In the genomic region with DNA sequence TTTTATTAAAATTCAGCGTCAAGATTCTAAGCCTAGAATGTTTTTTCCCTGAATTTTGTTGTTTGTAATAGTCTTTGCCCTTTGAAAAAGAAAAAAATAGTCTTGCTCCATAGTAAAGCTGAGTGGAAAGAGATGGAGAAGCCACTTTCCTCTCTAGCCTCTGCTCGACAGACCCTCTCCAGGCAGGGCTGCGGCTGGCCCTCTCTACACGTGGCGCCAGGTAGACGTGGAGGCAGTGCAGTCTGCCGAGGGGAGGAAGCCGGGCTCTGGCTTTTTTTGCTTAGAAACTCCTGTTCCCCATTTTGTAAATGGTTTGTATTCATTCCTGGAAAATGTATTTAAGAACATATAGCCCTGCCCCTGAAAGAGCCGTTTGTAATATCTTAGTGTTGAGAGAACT, we compare ENCODE assay signal across 32 cellular contexts.
"Had no signal": no experiment of that assay in that cellular context is flagged by ENCODE, and none has a peak within 500 bp of the region (broad histone marks: within the 10 kb centered on the region; RNA-seq: fewer than 3 reads in every experiment).

No MANE protein-coding gene starts in this region.

- DNase-seq: activated CD4-positive, alpha-beta memory T cell treated with anti-CD3 and anti-CD28 coated beads, Interleukin-2, amount 10 ng/mL, durations not matched to agents 7 days and 5 days; activated CD4-positive, alpha-beta T cell treated with anti-CD3 and anti-CD28 coated beads, Interleukin-2, amount 10 ng/mL, durations not matched to agents 24 days and 14 days; activated CD8-positive, alpha-beta memory T cell treated with anti-CD3 and anti-CD28 coated beads, Interleukin-2, amount 10 ng/mL, durations not matched to agents 7 days and 5 days; activated gamma-delta T cell treated with Interleukin-2 at 50 U/mL for 16 hours; activated naive CD4-positive, alpha-beta T cell treated with anti-CD3 and anti-CD28 coated beads, Interleukin-2, amount 50 U/mL, for 16 hours; dermis blood vessel endothelial cell; effector CD4-positive, alpha-beta T cell; esophagus squamous epithelium; gastrocnemius medialis; glutamatergic neuron; left cardiac atrium; left ventricle myocardium superior; naive thymus-derived CD4-positive, alpha-beta T cell; occipital lobe; psoas muscle; stimulated activated CD4-positive, alpha-beta T cell treated with anti-CD3 and anti-CD28 coated beads, Interleukin-1b, Interleukin-23, amount 100 ng/mL, for 48 hours; stimulated activated CD4-positive, alpha-beta T cell treated with anti-CD3 and anti-CD28 coated beads, Interleukin-4, amount 100 ng/mL, for 4 hours; stimulated activated CD8-positive, alpha-beta memory T cell treated with anti-CD3 and anti-CD28 coated beads, Interleukin-4, amount 100 ng/mL, for 48 hours; stimulated activated naive CD4-positive, alpha-beta T cell treated with Interleukin-2 at 50 U/mL for 16 hours; SW 1271; T-helper 9 cell; testis; transverse colon; uterus had no signal

- H3K9me3 Mint-ChIP-seq: activated CD4-positive, alpha-beta memory T cell treated with anti-CD3 and anti-CD28 coated beads, Interleukin-2, amount 10 ng/mL, durations not matched to agents 7 days and 5 days; activated CD4-positive, alpha-beta T cell treated with anti-CD3 and anti-CD28 coated beads, Interleukin-2, amount 10 ng/mL, durations not matched to agents 24 days and 14 days; neural progenitor cell; T-helper 1 cell treated with Interleukin-12 subunit alpha and Interleukin-12 subunit beta and Interleukin-4 antibody, amounts not matched to agents 30 μg/mL and 1 μg/mL, for 36 hours had no signal

- H3K9me3 ChIP-seq: esophagus squamous epithelium, gastrocnemius medialis, psoas muscle, testis, transverse colon, uterus had no signal

- H3K4me1 Mint-ChIP-seq: neural progenitor cell had no signal

- H3K4me1 ChIP-seq: esophagus squamous epithelium, gastrocnemius medialis, neural progenitor cell, parathyroid adenoma, psoas muscle, testis, transverse colon, uterus had no signal

- H3K4me3 Mint-ChIP-seq: activated CD4-positive, alpha-beta memory T cell treated with anti-CD3 and anti-CD28 coated beads, Interleukin-2, amount 10 ng/mL, durations not matched to agents 7 days and 5 days; activated CD4-positive, alpha-beta T cell treated with anti-CD3 and anti-CD28 coated beads, Interleukin-2, amount 10 ng/mL, durations not matched to agents 24 days and 14 days; activated CD8-positive, alpha-beta memory T cell treated with anti-CD3 and anti-CD28 coated beads, Interleukin-2, amount 10 ng/mL, durations not matched to agents 7 days and 5 days; naive thymus-derived CD4-positive, alpha-beta T cell; neural progenitor cell; T-helper 1 cell treated with Interleukin-12 subunit alpha and Interleukin-12 subunit beta and Interleukin-4 antibody, amounts not matched to agents 30 μg/mL and 1 μg/mL, for 36 hours had no signal

- H3K27ac Mint-ChIP-seq: activated CD4-positive, alpha-beta memory T cell treated with anti-CD3 and anti-CD28 coated beads, Interleukin-2, amount 10 ng/mL, durations not matched to agents 7 days and 5 days; activated CD4-positive, alpha-beta T cell treated with anti-CD3 and anti-CD28 coated beads, Interleukin-2, amount 10 ng/mL, durations not matched to agents 24 days and 14 days; activated CD8-positive, alpha-beta memory T cell treated with anti-CD3 and anti-CD28 coated beads, Interleukin-2, amount 10 ng/mL, durations not matched to agents 7 days and 5 days; neural progenitor cell; T-helper 1 cell treated with Interleukin-12 subunit alpha and Interleukin-12 subunit beta and Interleukin-4 antibody, amounts not matched to agents 30 μg/mL and 1 μg/mL, for 36 hours had no signal

- H3K27me3 Mint-ChIP-seq: activated CD4-positive, alpha-beta memory T cell treated with anti-CD3 and anti-CD28 coated beads, Interleukin-2, amount 10 ng/mL, durations not matched to agents 7 days and 5 days; activated CD4-positive, alpha-beta T cell treated with anti-CD3 and anti-CD28 coated beads, Interleukin-2, amount 10 ng/mL, durations not matched to agents 24 days and 14 days; activated CD8-positive, alpha-beta memory T cell treated with anti-CD3 and anti-CD28 coated beads, Interleukin-2, amount 10 ng/mL, durations not matched to agents 7 days and 5 days; naive thymus-derived CD4-positive, alpha-beta T cell had no signal

- H3K4me3 ChIP-seq: esophagus squamous epithelium, gastrocnemius medialis, hepatocyte, neural progenitor cell, psoas muscle, smooth muscle cell, testis, transverse colon, uterus had no signal

- H3K27ac ChIP-seq: epithelial cell of prostate, esophagus squamous epithelium, gastrocnemius medialis, hepatocyte, neural progenitor cell, parathyroid adenoma, psoas muscle, testis, transverse colon, uterus, VCaP had no signal

- H3K27me3 ChIP-seq: esophagus squamous epithelium, gastrocnemius medialis, hepatocyte, neural progenitor cell, testis, transverse colon, uterus had no signal

- H2AFZ ChIP-seq: hepatocyte, neural progenitor cell, parathyroid adenoma had no signal

- H3K79me2 ChIP-seq: hepatocyte, parathyroid adenoma had no signal

- H3K4me2 ChIP-seq: hepatocyte, neural progenitor cell, smooth muscle cell had no signal

- ATAC-seq: activated CD4-positive, CD25-positive, alpha-beta regulatory T cell treated with anti-CD3 and anti-CD28 coated beads, Interleukin-2, amount 50 U/mL, for 24 hours; activated CD8-positive, alpha-beta memory T cell treated with anti-CD3 and anti-CD28 coated beads, Interleukin-2, amount 10 ng/mL, durations not matched to agents 7 days and 5 days; gastrocnemius medialis; left cardiac atrium; left ventricle myocardium superior; naive thymus-derived CD4-positive, alpha-beta T cell; psoas muscle had no signal

- H3K36me3 ChIP-seq: neural progenitor cell, uterus had no signal
